ENCODE assay signal across 35 cellular contexts in genomic region chrX:109922183-109922582, GRCh38.
DNase-seq lines count a peak whose midpoint lies in the region; ATAC-seq, FAIRE-seq and TF ChIP-seq lines count a peak whose summit lies in the region.
"Had no signal": no experiment of that assay in that cellular context is flagged by ENCODE, and none has a peak within 500 bp of the region (broad histone marks: within the 10 kb centered on the region; RNA-seq: fewer than 3 reads in every experiment).

No MANE protein-coding gene starts in this region.

- no peaks in the 10 kb centered on the region for H3K9me2 ChIP-seq in PC-3 (replicated peaks; ENCODE audit: low read length)

- no peaks in the 10 kb centered on the region for H3K27me3 Mint-ChIP-seq in progenitor cell of endocrine pancreas
- H3K27me3 Mint-ChIP-seq: B cell; CD4-positive, alpha-beta memory T cell; CD4-positive, alpha-beta T cell; CD4-positive, CD25-positive, alpha-beta regulatory T cell had no signal

- in situ Hi-C loops in K562 (cut with MboI) = loop anchor here (25.0 kb wide), 1 partner anchor 490 kb away; no protein-coding TSS in a partner anchor

- TF ChIP-seq POLR2A in K562 (conservative IDR thresholded peaks at IDR 0.05) = no peak
- TF ChIP-seq POLR2A in erythroblast (IDR thresholded peaks at IDR 0.05; ENCODE audit: low read length) = no peak

- H3K4me3 Mint-ChIP-seq in progenitor cell of endocrine pancreas (ENCODE audit: low read depth) = no peak overlapping the region
- H3K4me3 Mint-ChIP-seq: B cell; CD14-positive monocyte; CD4-positive, alpha-beta memory T cell; CD4-positive, alpha-beta T cell; CD4-positive, CD25-positive, alpha-beta regulatory T cell; CD8-positive, alpha-beta memory T cell; CD8-positive, alpha-beta T cell had no signal

- H3K4me2 ChIP-seq in K562 (ENCODE audit: insufficient read depth, low read length) (no peak overlapping the region), PC-3 (ENCODE audit: low read length) (no peak overlapping the region)
- H3K4me2 ChIP-seq: A549; BLaER1; BLaER1 treated with 17β-estradiol and CSF1 and Interleukin-3, amounts not matched to agents 10 nM and 100 nM had no signal

- no peak for FAIRE-seq in K562 (lab: Jason Lieb, UNC)
- FAIRE-seq: A204.1, A549, D721Med had no signal

- H3F3A ChIP-seq in PC-3 (ENCODE audit: low read length, unreplicated experiment) = no peaks in the 10 kb centered on the region

- no peak overlapping the region for H2AFZ ChIP-seq in K562 (ENCODE audit: low read depth, low read length)
- no peak overlapping the region for H2AFZ ChIP-seq in PC-3 (ENCODE audit: low read length)

- H3K27ac ChIP-seq in K562 (ENCODE audit: extremely low read depth, low read depth, low read length) = no peak overlapping the region
- H3K27ac ChIP-seq in PC-3 (ENCODE audit: low read length) = no peak overlapping the region
- H3K27ac ChIP-seq: 22Rv1; A549; BLaER1; BLaER1 treated with 17β-estradiol and CSF1 and Interleukin-3, amounts not matched to agents 10 nM and 100 nM; C4-2B had no signal

- WGBS in K562 (ENCODE audit: insufficient coverage, low coverage, missing lambda C conversion rate) = 0% methylated on average over 2 of the region's 2 CpGs

- TF ChIP-seq CTCF in K562 (IDR thresholded peaks at IDR 0.05 in 2 of 3, conservative IDR thresholded peaks at IDR 0.05 in 1 of 3; ENCODE audit: insufficient read depth in 2 of 3, low read depth in 1 of 3, low read length in 3 of 3) (no peak), progenitor cell of endocrine pancreas (IDR thresholded peaks at IDR 0.05; ENCODE audit: unreplicated experiment) (no peak), PC-3 (conservative IDR thresholded peaks at IDR 0.05; ENCODE audit: low read depth, low read length) (no peak)

- CTCF ChIA-PET in K562 (lab: Yijun Ruan, JAX; ENCODE audit: low intra/inter-chr PET ratio) (no interaction called here), PC-3 (lab: Charles Lee) (no interaction called here)

- H3K9me3 ChIP-seq in K562 (replicated peaks; ENCODE audit: control insufficient read depth, insufficient read depth, low read depth, low read length) (no peaks in the 10 kb centered on the region), PC-3 (ENCODE audit: low read length) (no peaks in the 10 kb centered on the region)
- H3K9me3 ChIP-seq: A549; BE2C; BLaER1; BLaER1 treated with 17β-estradiol and CSF1 and Interleukin-3, amounts not matched to agents 10 nM and 100 nM; Caco-2 had no signal

- H3K27me3 ChIP-seq in K562 (ENCODE audit: control insufficient read depth in 2 of 2, insufficient read depth in 2 of 2, low read length in 2 of 2) = no peaks in the 10 kb centered on the region
- H3K27me3 ChIP-seq in PC-3 (ENCODE audit: low read length) = no peaks in the 10 kb centered on the region
- H3K27me3 ChIP-seq: BE2C had no signal

- H3K9me3 Mint-ChIP-seq in progenitor cell of endocrine pancreas (ENCODE audit: low read depth) = no peaks in the 10 kb centered on the region
- H3K9me3 Mint-ChIP-seq: CD4-positive, alpha-beta memory T cell; CD4-positive, alpha-beta T cell; CD8-positive, alpha-beta memory T cell; CD8-positive, alpha-beta T cell had no signal

- TF ChIP-seq EP300 in K562 (IDR thresholded peaks at IDR 0.05; ENCODE audit: low read length) = no peak

- ATAC-seq in K562 = peak; percentile 65; the same call in 2 of the 3 replicates
- no peak for ATAC-seq in PC-3
- no peak for ATAC-seq in GM18519 (IDR thresholded peaks at IDR 0.05; ENCODE audit: low FRiP score, unreplicated experiment)
- ATAC-seq: A549; CD8-positive, alpha-beta T cell had no signal

- no TSS peak for BruUV-seq in K562 (replicated peaks; lab: Mats Ljungman, UMichigan)
- BruUV-seq in PC-3 (replicated peaks; lab: Mats Ljungman, UMichigan) = no TSS peak

- no peak overlapping the region for H3K9ac ChIP-seq in K562 (ENCODE audit: insufficient read depth in 1 of 2, low read depth in 2 of 2, low read length in 2 of 2)
- H3K9ac ChIP-seq in PC-3 (ENCODE audit: low read length) = no peak overlapping the region
- H3K9ac ChIP-seq: BLaER1; BLaER1 treated with 17β-estradiol and CSF1 and Interleukin-3, amounts not matched to agents 10 nM and 100 nM had no signal

- peak overlapping the region; percentile 38 for H3K27ac Mint-ChIP-seq in progenitor cell of endocrine pancreas
- H3K27ac Mint-ChIP-seq: B cell; CD14-positive monocyte; CD4-positive, alpha-beta memory T cell; CD4-positive, alpha-beta T cell; CD4-positive, CD25-positive, alpha-beta regulatory T cell; CD8-positive, alpha-beta T cell had no signal

- peaks cover 13% of the 10 kb centered on the region for H3K4me1 Mint-ChIP-seq in progenitor cell of endocrine pancreas (ENCODE audit: low read depth)
- H3K4me1 Mint-ChIP-seq: B cell; CD14-positive monocyte; CD4-positive, alpha-beta memory T cell; CD4-positive, CD25-positive, alpha-beta regulatory T cell; CD8-positive, alpha-beta memory T cell had no signal

- H3K4me3 ChIP-seq in K562 (no peak overlapping the region), PC-3 (ENCODE audit: low read length) (no peak overlapping the region)
- H3K4me3 ChIP-seq: A549; BLaER1; BLaER1 treated with 17β-estradiol and CSF1 and Interleukin-3, amounts not matched to agents 10 nM and 100 nM had no signal

- H3K36me3 ChIP-seq in K562 (ENCODE audit: control insufficient read depth, insufficient read depth, low read length) (no peaks in the 10 kb centered on the region), PC-3 (ENCODE audit: low read depth, low read length) (no peaks in the 10 kb centered on the region)
- H3K36me3 ChIP-seq: BE2C; BLaER1; BLaER1 treated with 17β-estradiol and CSF1 and Interleukin-3, amounts not matched to agents 10 nM and 100 nM had no signal

- H3K79me2 ChIP-seq in K562 (ENCODE audit: control insufficient read depth, insufficient read depth, low read length) = no peaks in the 10 kb centered on the region
- no peaks in the 10 kb centered on the region for H3K79me2 ChIP-seq in PC-3 (ENCODE audit: low read length)

- intact Hi-C loops in K562 (cut with micrococcal nuclease) = loop anchor here (5.0 kb wide), 1 partner anchor 80 kb away; the partner anchor contains the start of gene TMEM164
- intact Hi-C loops in PC-3 (cut with micrococcal nuclease) = no loop called here

- no peak for TF ChIP-seq RAD21 in K562 (CRISPR knock-in tag; conservative IDR thresholded peaks at IDR 0.05 in 1 of 2, IDR thresholded peaks at IDR 0.05 in 1 of 2)

- DNase-seq in K562 (ENCODE audit: extremely low read depth in 1 of 4, low spot score in 3 of 4) (peak in 1 of 4 experiments; percentile 18), erythroblast (lab: John Stamatoyannopoulos, UW) (peak; percentile 10 to 55), progenitor cell of endocrine pancreas (ENCODE audit: low spot score, unreplicated experiment) (no peak), PC-3 (no peak)
- no peak for DNase-seq in activated naive CD4-positive, alpha-beta T cell (lab: John Stamatoyannopoulos, UW)
- DNase-seq: 8988T; ACHN; AML-193; BE2C; C1 segment of cervical spinal cord; Caco-2; Calu3; CD4-positive, alpha-beta memory T cell; CD4-positive, alpha-beta T cell; CD4-positive, CD25-positive, alpha-beta regulatory T cell; CD8-positive, alpha-beta memory T cell; CD8-positive, alpha-beta T cell; COR-L47; DMS 273 treated with DMSO at 0.1 percent for 48 hours; DMS153; DMS53; DMS79; DMS79 treated with DMSO at 0.1 percent for 48 hours; DND-41; EL had no signal

- H3K4me1 ChIP-seq in K562 (replicated peaks in 1 of 2; ENCODE audit: control insufficient read depth in 2 of 2, insufficient read depth in 2 of 2, low read length in 2 of 2) (peaks cover 0 to 17% of the 10 kb centered on the region in 2 experiments; a peak in 2 of 5 replicates), PC-3 (ENCODE audit: insufficient read depth, low read length) (no peaks in the 10 kb centered on the region)
- H3K4me1 ChIP-seq: BE2C; BLaER1; BLaER1 treated with 17β-estradiol and CSF1 and Interleukin-3, amounts not matched to agents 10 nM and 100 nM; Caco-2 had no signal

- no peaks in the 10 kb centered on the region for H3K36me3 Mint-ChIP-seq in progenitor cell of endocrine pancreas (ENCODE audit: insufficient read depth)
- H3K36me3 Mint-ChIP-seq: CD14-positive monocyte; CD4-positive, alpha-beta memory T cell; CD4-positive, CD25-positive, alpha-beta regulatory T cell; CD8-positive, alpha-beta T cell had no signal

- H4K20me1 ChIP-seq in K562 (replicated peaks; ENCODE audit: control insufficient read depth, insufficient read depth, low read length) (no peaks in the 10 kb centered on the region), PC-3 (ENCODE audit: low read length) (no peaks in the 10 kb centered on the region)
- H4K20me1 ChIP-seq: BLaER1; BLaER1 treated with 17β-estradiol and CSF1 and Interleukin-3, amounts not matched to agents 10 nM and 100 nM had no signal

- no peaks in the 10 kb centered on the region for H3K9me1 ChIP-seq in K562 (ENCODE audit: control insufficient read depth, insufficient read depth, low read length)

- POLR2A ChIA-PET in K562 (lab: Yijun Ruan, JAX) = no interaction called here
- POLR2A ChIA-PET in PC-3 (lab: Charles Lee; ENCODE audit: unreplicated experiment) = no interaction called here

TF ChIP-seq in K562, 482 proteins besides CTCF, POLR2A, EP300 and RAD21:
- TF ChIP-seq, protein P1, sequence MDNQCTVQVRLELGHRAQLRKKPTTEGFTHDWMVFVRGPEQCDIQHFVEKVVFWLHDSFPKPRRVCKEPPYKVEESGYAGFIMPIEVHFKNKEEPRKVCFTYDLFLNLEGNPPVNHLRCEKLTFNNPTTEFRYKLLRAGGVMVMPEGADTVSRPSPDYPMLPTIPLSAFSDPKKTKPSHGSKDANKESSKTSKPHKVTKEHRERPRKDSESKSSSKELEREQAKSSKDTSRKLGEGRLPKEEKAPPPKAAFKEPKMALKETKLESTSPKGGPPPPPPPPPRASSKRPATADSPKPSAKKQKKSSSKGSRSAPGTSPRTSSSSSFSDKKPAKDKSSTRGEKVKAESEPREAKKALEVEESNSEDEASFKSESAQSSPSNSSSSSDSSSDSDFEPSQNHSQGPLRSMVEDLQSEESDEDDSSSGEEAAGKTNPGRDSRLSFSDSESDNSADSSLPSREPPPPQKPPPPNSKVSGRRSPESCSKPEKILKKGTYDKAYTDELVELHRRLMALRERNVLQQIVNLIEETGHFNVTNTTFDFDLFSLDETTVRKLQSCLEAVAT (IDR thresholded peaks at IDR 0.05) = 0 out of 4 replicates have a peak, but pooled peaks of 1 of the 2 experiments have one; percentile 49
- TF ChIP-seq CBFA2T2 (conservative IDR thresholded peaks at IDR 0.05) = 0 out of 2 replicates have a peak, but pooled peaks have one; percentile 10
- no peak for TF ChIP-seq PHF20 (IDR thresholded peaks at IDR 0.05; ENCODE audit: partially characterized antibody)
- peak; percentile 52; the same call in 1 of the 2 replicates for TF ChIP-seq CBFA2T3 (IDR thresholded peaks at IDR 0.05)
- TF ChIP-seq MAFK (IDR thresholded peaks at IDR 0.05; ENCODE audit: low read length) = no peak
- no peak for TF ChIP-seq HNRNPUL1 (IDR thresholded peaks at IDR 0.05; ENCODE audit: low read length)
- peak; percentile 20; the same call in 1 of the 2 replicates for TF ChIP-seq TCF3 (CRISPR knock-in tag; IDR thresholded peaks at IDR 0.05)
- no peak for TF ChIP-seq TCF7L2 (IDR thresholded peaks at IDR 0.05; ENCODE audit: low read depth, low read length)
- TF ChIP-seq EHMT2 (IDR thresholded peaks at IDR 0.05) = peak; percentile 69
- TF ChIP-seq TAF1 (IDR thresholded peaks at IDR 0.05; ENCODE audit: control insufficient read depth, extremely low read depth, insufficient read depth, low read length, severe bottlenecking) = no peak
TF ChIP-seq in K562: peak in this region for 5.

Comparison
In these comparisons a context has a peak if more than half of its experiments do, and no peak if none do; other contexts are left out.
1. DNase-seq: peak in erythroblast (2 of 2); none in progenitor cell of endocrine pancreas (single experiment), PC-3 (single experiment) and activated naive CD4-positive, alpha-beta T cell (0 of 4).